8 cellular contexts compared by ENCODE assay signal in genomic region chr11:72069200-72069599, GRCh38. TPM values are rescaled to one million over a fixed set of nuclear protein-coding genes. Genes with fewer than 3 reads are reported as not detected.
DNase-seq lines count a peak whose midpoint lies in the region; ATAC-seq and TF ChIP-seq lines count a peak whose summit lies in the region.

No MANE protein-coding gene starts in this region.

- H3K9me3 Mint-ChIP-seq in CD4-positive, CD25-positive, alpha-beta regulatory T cell = no peaks in the 10 kb centered on the region
- no peaks in the 10 kb centered on the region for H3K9me3 Mint-ChIP-seq in neural progenitor cell

- TF ChIP-seq POLR2A in NB4 (IDR thresholded peaks at IDR 0.05; ENCODE audit: extremely low read depth, insufficient read length) = no peak

- H3K9me3 ChIP-seq in CD4-positive, CD25-positive, alpha-beta regulatory T cell (ENCODE audit: control insufficient read depth in 2 of 2, low read length in 2 of 2) = no peaks in the 10 kb centered on the region
- no peaks in the 10 kb centered on the region for H3K9me3 ChIP-seq in esophagus (ENCODE audit: control insufficient read depth in 2 of 2, insufficient read depth in 1 of 2, low read depth in 1 of 2, low read length in 1 of 2)
- no peaks in the 10 kb centered on the region for H3K9me3 ChIP-seq in neural progenitor cell (ENCODE audit: low read depth)

- H3K4me3 Mint-ChIP-seq in CD4-positive, CD25-positive, alpha-beta regulatory T cell = peak overlapping the region in 1 of 4 donors; percentile 10
- H3K4me3 Mint-ChIP-seq in neural progenitor cell = no peak overlapping the region

- peaks cover 32% of the 10 kb centered on the region for H3K36me3 Mint-ChIP-seq in CD4-positive, CD25-positive, alpha-beta regulatory T cell
- H3K36me3 Mint-ChIP-seq in neural progenitor cell = peaks cover 12% of the 10 kb centered on the region

- peaks cover 2% of the 10 kb centered on the region for H3K36me3 ChIP-seq in CD4-positive, CD25-positive, alpha-beta regulatory T cell (ENCODE audit: control insufficient read depth, insufficient read depth, low read length)
- H3K36me3 ChIP-seq in esophagus (ENCODE audit: control insufficient read depth in 2 of 2, insufficient read depth in 2 of 2, low read length in 1 of 2) = no peaks in the 10 kb centered on the region
- no peaks in the 10 kb centered on the region for H3K36me3 ChIP-seq in neural progenitor cell

- H3K4me3 ChIP-seq in CD4-positive, CD25-positive, alpha-beta regulatory T cell (ENCODE audit: low read depth, low read length) = no peak overlapping the region
- H3K4me3 ChIP-seq in NB4 (ENCODE audit: low read depth, low read length) (peak overlapping the region; percentile 16), esophagus (ENCODE audit: low read depth in 1 of 2, low read length in 2 of 2) (peak overlapping the region; percentile 27 to 29), neural progenitor cell (no peak overlapping the region)

- H3F3A ChIP-seq in neural progenitor cell (ENCODE audit: low read depth) = peaks cover 26% of the 10 kb centered on the region

- ATAC-seq in CD4-positive, CD25-positive, alpha-beta regulatory T cell (ENCODE audit: low read depth in 2 of 2) = no peak
- no peak for ATAC-seq in HG03095 (IDR thresholded peaks at IDR 0.05; ENCODE audit: unreplicated experiment)

- no peaks in the 10 kb centered on the region for H3K27me3 Mint-ChIP-seq in CD4-positive, CD25-positive, alpha-beta regulatory T cell
- H3K27me3 Mint-ChIP-seq in neural progenitor cell (ENCODE audit: insufficient read depth, low read depth) = peaks cover 8% of the 10 kb centered on the region

- H3K79me2 ChIP-seq in neural progenitor cell (ENCODE audit: low read depth) = peaks cover 100% of the 10 kb centered on the region

- no peak overlapping the region for H2AFZ ChIP-seq in neural progenitor cell (replicated peaks)

- peaks cover 9% of the 10 kb centered on the region for H3K4me1 ChIP-seq in CD4-positive, CD25-positive, alpha-beta regulatory T cell (ENCODE audit: control insufficient read depth, insufficient read depth, low read length, poor library complexity, severe bottlenecking)
- H3K4me1 ChIP-seq in esophagus (ENCODE audit: control insufficient read depth in 2 of 2, insufficient read depth in 2 of 2, low read length in 1 of 2) = peaks cover 3 to 5% of the 10 kb centered on the region in 2 donors
- peaks cover 51% of the 10 kb centered on the region for H3K4me1 ChIP-seq in neural progenitor cell

- H3K27ac ChIP-seq in CD4-positive, CD25-positive, alpha-beta regulatory T cell (ENCODE audit: insufficient read depth, low read length, poor library complexity, severe bottlenecking) = no peak overlapping the region
- H3K27ac ChIP-seq in esophagus (ENCODE audit: low read depth in 2 of 2, low read length in 1 of 2) (peak overlapping the region; percentile 88 to 94), neural progenitor cell (peak overlapping the region; percentile 81)

- H3K9ac ChIP-seq in neural progenitor cell = no peak overlapping the region

- peaks cover 18 to 50% (median 40%) of the 10 kb centered on the region in 4 donors for H3K4me1 Mint-ChIP-seq in CD4-positive, CD25-positive, alpha-beta regulatory T cell
- H3K4me1 Mint-ChIP-seq in neural progenitor cell = peaks cover 54% of the 10 kb centered on the region

- DNase-seq in CD4-positive, CD25-positive, alpha-beta regulatory T cell = no peak
- DNase-seq in NB4 (ENCODE audit: low read depth) (peak; percentile 28), neural progenitor cell (ENCODE audit: low spot score) (no peak), NCI-H1694 treated with DMSO at 0.1 percent for 48 hours (lab: John Stamatoyannopoulos, UW) (no peak), medulla oblongata (ENCODE audit: extremely low spot score) (no peak), NCI-H1930 (lab: John Stamatoyannopoulos, UW) (no peak)

- no peaks in the 10 kb centered on the region for H3K27me3 ChIP-seq in CD4-positive, CD25-positive, alpha-beta regulatory T cell (ENCODE audit: control insufficient read depth, insufficient read depth, low read length)
- H3K27me3 ChIP-seq in esophagus (ENCODE audit: control insufficient read depth in 1 of 2, insufficient read depth in 2 of 2, low read length in 2 of 2) (no peaks in the 10 kb centered on the region), neural progenitor cell (no peaks in the 10 kb centered on the region)

- H4K20me1 ChIP-seq in neural progenitor cell (ENCODE audit: low read depth) = peaks cover 60% of the 10 kb centered on the region

- H3K4me2 ChIP-seq in neural progenitor cell = no peak overlapping the region

- peak overlapping the region in 2 of 3 donors; percentile 8 to 47 for H3K27ac Mint-ChIP-seq in CD4-positive, CD25-positive, alpha-beta regulatory T cell
- no peak overlapping the region for H3K27ac Mint-ChIP-seq in neural progenitor cell

- TF ChIP-seq CTCF in NB4 (IDR thresholded peaks at IDR 0.05; ENCODE audit: low read depth, low read length) (no peak), neural progenitor cell (IDR thresholded peaks at IDR 0.05) (no peak)

RNA-seq across cellular contexts. Expression of gene NUMA1, which starts 11.1 kb away (rescaled TPM):
- total RNA-seq in CD4-positive, CD25-positive, alpha-beta regulatory T cell = 272 TPM
- 10 to 100 TPM; 14.0 to 27.2 (median 20.5) TPM for polyA plus RNA-seq in CD4-positive, CD25-positive, alpha-beta regulatory T cell
- 100 to 1,000 TPM; 108 to 205 TPM for polyA plus RNA-seq in esophagus
- 130 and 337 TPM in 2 replicates for total RNA-seq in neural progenitor cell (ENCODE audit: low replicate concordance)

RNA-seq across cellular contexts. Expression of gene LRRC51, which starts 11.4 kb away (rescaled TPM):
- total RNA-seq in CD4-positive, CD25-positive, alpha-beta regulatory T cell = 1.5 TPM
- polyA plus RNA-seq in CD4-positive, CD25-positive, alpha-beta regulatory T cell = 1 to 10 TPM; 2.8 to 9.4 (median 6.3) TPM
- 1 to 10 TPM; 3.1 to 4.6 TPM for polyA plus RNA-seq in esophagus
- 10.5 and 15.0 TPM in 2 replicates for total RNA-seq in neural progenitor cell (ENCODE audit: low replicate concordance)

RNA-seq across cellular contexts. Expression of gene LAMTOR1, which starts 33.9 kb away (rescaled TPM):
- total RNA-seq in CD4-positive, CD25-positive, alpha-beta regulatory T cell = 48.5 TPM
- 100 to 1,000 TPM in 3 of 4 donors, 10 to 100 TPM in 1; 69.2 to 116 (median 102) TPM for polyA plus RNA-seq in CD4-positive, CD25-positive, alpha-beta regulatory T cell
- polyA plus RNA-seq in esophagus = 100 to 1,000 TPM in 1 of 2 donors, 10 to 100 TPM in 1; 50.6 to 109 TPM
- total RNA-seq in neural progenitor cell (ENCODE audit: low replicate concordance) = 41.6 and 73.2 TPM in 2 replicates

RNA-seq across cellular contexts. Expression of gene TOMT, which starts 36.5 kb away (rescaled TPM):
- total RNA-seq in CD4-positive, CD25-positive, alpha-beta regulatory T cell = not detected
- not detected for polyA plus RNA-seq in CD4-positive, CD25-positive, alpha-beta regulatory T cell
- polyA plus RNA-seq in esophagus = not detected
- not detected in 2 replicates for total RNA-seq in neural progenitor cell (ENCODE audit: low replicate concordance)

RNA-seq across cellular contexts. Expression of gene ANAPC15, which starts 43.3 kb away (rescaled TPM):
- 46.3 TPM for total RNA-seq in CD4-positive, CD25-positive, alpha-beta regulatory T cell
- 100 to 1,000 TPM in 2 of 4 donors, 10 to 100 TPM in 2; 86.1 to 103 (median 98.4) TPM for polyA plus RNA-seq in CD4-positive, CD25-positive, alpha-beta regulatory T cell
- 10 to 100 TPM; 46.8 to 60.0 TPM for polyA plus RNA-seq in esophagus
- 44.7 and 45.6 TPM in 2 replicates for total RNA-seq in neural progenitor cell (ENCODE audit: low replicate concordance)

Comparison
In these comparisons a context has a peak if more than half of its experiments do, and no peak if none do; other contexts are left out.
1. H3K4me3 ChIP-seq: peak in NB4 (single experiment) and esophagus (2 of 2); none in CD4-positive, CD25-positive, alpha-beta regulatory T cell (single experiment) and neural progenitor cell (single experiment).